ENCODE assay signal across 5 cellular contexts in the genomic region with DNA sequence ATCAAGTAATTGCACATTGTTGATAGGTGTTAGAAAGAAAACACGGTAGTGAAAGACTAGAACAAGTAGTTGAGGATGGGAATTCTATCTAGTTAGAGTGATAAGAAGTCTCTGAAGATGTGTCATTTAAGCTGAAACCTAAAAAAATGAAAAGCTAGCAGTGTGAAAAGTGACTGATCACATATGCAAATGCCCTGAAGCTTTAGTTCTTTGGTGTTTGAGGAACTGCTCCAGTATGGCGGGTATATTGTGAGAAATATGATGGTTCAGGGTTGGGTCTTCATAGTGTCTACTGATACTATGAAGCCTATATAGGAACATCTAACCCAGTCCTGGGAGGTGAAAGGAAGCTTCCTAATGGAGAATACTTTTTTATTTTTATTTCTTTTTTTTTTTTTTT.
"Had no signal": no experiment of that assay in that cellular context is flagged by ENCODE, and none has a peak within 500 bp of the region (broad histone marks: within the 10 kb centered on the region; RNA-seq: fewer than 3 reads in every experiment).

No MANE protein-coding gene starts in this region.

- H3K9me3 Mint-ChIP-seq: GM23338, H9 had no signal

- H3K27ac Mint-ChIP-seq: GM23338, H9 had no signal

- H3K4me3 Mint-ChIP-seq: GM23338, H9 had no signal

- H3K4me3 ChIP-seq: GM23338, K562 had no signal

- ATAC-seq: GM23338, K562 had no signal

- DNase-seq: H9, HCEC 1CT, KG1 had no signal

- H3K4me2 ChIP-seq: GM23338 had no signal

- H2AFZ ChIP-seq: GM23338 had no signal
